Comparison of ENCODE assay signal across 22 cellular contexts in the genomic region with DNA sequence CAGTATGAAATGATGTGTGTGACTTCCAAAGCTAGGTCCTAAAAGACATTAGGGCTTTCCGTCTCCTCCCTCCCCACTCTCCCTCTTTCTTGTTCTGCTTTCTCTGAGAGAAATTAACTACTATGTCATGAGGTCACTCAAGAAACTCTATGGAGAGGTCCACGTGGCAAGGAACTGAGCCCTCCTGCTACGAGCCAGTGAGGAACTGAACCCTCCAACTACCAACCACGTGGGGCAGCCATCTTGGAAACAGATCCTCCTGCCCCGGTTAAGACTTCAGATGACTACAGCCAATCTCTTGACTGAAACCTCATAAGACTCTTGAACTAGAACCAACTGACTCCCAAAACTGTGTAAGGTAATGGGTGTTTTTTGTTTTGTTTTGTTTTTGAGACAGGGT. TPM values are rescaled to one million over a fixed set of nuclear protein-coding genes. Genes with fewer than 3 reads are reported as not detected.
DNase-seq lines count a peak whose midpoint lies in the region; ATAC-seq, FAIRE-seq and TF ChIP-seq lines count a peak whose summit lies in the region.
"Had no signal": no experiment of that assay in that cellular context is flagged by ENCODE, and none has a peak within 500 bp of the region (broad histone marks: within the 10 kb centered on the region; RNA-seq: fewer than 3 reads in every experiment).

No MANE protein-coding gene starts in this region.

- peak overlapping the region; percentile 83 for H2AFZ ChIP-seq in GM23338
- H2AFZ ChIP-seq in OCI-LY3 (ENCODE audit: low read depth, low read length), result peak overlapping the region; percentile 41; the same call in 1 of the 2 replicates

- no peak for TF ChIP-seq CTCF in A549 (IDR thresholded peaks at IDR 0.05)
- no peak for TF ChIP-seq CTCF in GM23338 (conservative IDR thresholded peaks at IDR 0.05; ENCODE audit: low read depth in 2 of 2)
- no peak for TF ChIP-seq CTCF in OCI-LY3 (IDR thresholded peaks at IDR 0.05; ENCODE audit: low read depth, low read length)
- TF ChIP-seq CTCF in lower lobe of right lung (IDR thresholded peaks at IDR 0.05), result no peak

- no peak for DNase-seq in A549 (ENCODE audit: low read depth in 1 of 2, low spot score in 1 of 2)
- DNase-seq in GM23338 (ENCODE audit: low spot score), result no peak
- DNase-seq in lower lobe of right lung, result no peak
- DNase-seq in SHP77 (lab: John Stamatoyannopoulos, UW), result no peak
- DNase-seq in activated naive CD4-positive, alpha-beta T cell treated with Interleukin-2 at 50 U/mL for 16 hours, result no peak
- DNase-seq: ACHN; CD8-positive, alpha-beta T cell; DND-41; GDM1; GOT3; NCI-H146; NCI-H2081 treated with DMSO at 0.1 percent for 48 hours; NCI-H2227 treated with DMSO at 0.1 percent for 48 hours; NCI-H524 treated with DMSO at 0.1 percent for 48 hours; NK-92 treated with Interleukin-12 subunit alpha and Interleukin-12 subunit beta, amount 100 ng/mL, for 24 hours; T-cell had no signal

- no peak overlapping the region for H3K4me3 ChIP-seq in A549
- H3K4me3 ChIP-seq in GM23338, result no peak overlapping the region
- no peak overlapping the region; the same call in 1 of the 2 replicates for H3K4me3 ChIP-seq in OCI-LY3 (ENCODE audit: low read length)
- no peak overlapping the region for H3K4me3 ChIP-seq in lower lobe of right lung
- H3K4me3 ChIP-seq: SJSA1 had no signal

- TF ChIP-seq RAD21 in A549 (conservative IDR thresholded peaks at IDR 0.05 in 1 of 2, IDR thresholded peaks at IDR 0.05 in 1 of 2), result no peak

- peaks cover 49% of the 10 kb centered on the region for H3K27me3 Mint-ChIP-seq in GM23338 (ENCODE audit: insufficient read depth, low read depth, poor library complexity)

- no peak overlapping the region for H3K27ac Mint-ChIP-seq in GM23338
- H3K27ac Mint-ChIP-seq: B cell; CD8-positive, alpha-beta T cell; T-cell had no signal

- intact Hi-C loops in lower lobe of right lung (cut with DNase I), result no loop called here

- CTCF ChIA-PET in A549 (lab: Yijun Ruan, JAX), result interaction anchor here (0.6 to 1.6 kb wide), 8 partner anchors 11 to 1790 kb away, joined by 3 to 5 read pairs (median 3); no protein-coding TSS in a partner anchor

- H3K9me3 ChIP-seq in A549, result no peaks in the 10 kb centered on the region
- no peaks in the 10 kb centered on the region for H3K9me3 ChIP-seq in OCI-LY3 (ENCODE audit: insufficient read depth, low read length)
- H3K9me3 ChIP-seq in lower lobe of right lung, result no peaks in the 10 kb centered on the region
- H3K9me3 ChIP-seq: SJSA1 had no signal

- H3K36me3 Mint-ChIP-seq in GM23338 (ENCODE audit: low read depth), result no peaks in the 10 kb centered on the region
- H3K36me3 Mint-ChIP-seq: CD8-positive, alpha-beta T cell; T-cell had no signal

- no peaks in the 10 kb centered on the region for H4K20me1 ChIP-seq in GM23338 (replicated peaks; ENCODE audit: insufficient read depth)
- H4K20me1 ChIP-seq in OCI-LY3 (ENCODE audit: insufficient read depth, low read length), result no peaks in the 10 kb centered on the region

- H3K4me2 ChIP-seq in A549, result no peak overlapping the region
- H3K4me2 ChIP-seq in GM23338, result no peak overlapping the region
- H3K4me2 ChIP-seq in OCI-LY3 (ENCODE audit: low read length), result no peak overlapping the region; the same call in 1 of the 2 replicates

- H3K4me1 ChIP-seq in A549 (peaks cover 13% of the 10 kb centered on the region; the same call in 2 of the 3 replicates), GM23338 (ENCODE audit: insufficient read depth) (peaks cover 10% of the 10 kb centered on the region), OCI-LY3 (ENCODE audit: low read length) (peaks cover 4% of the 10 kb centered on the region; the same call in 1 of the 2 replicates), lower lobe of right lung (peaks cover 10% of the 10 kb centered on the region)
- H3K4me1 ChIP-seq: SJSA1 had no signal

- ATAC-seq in A549 (no peak), GM23338 (no peak), lower lobe of right lung (peak; percentile 47 to 79), HG03045 (IDR thresholded peaks at IDR 0.05; ENCODE audit: unreplicated experiment) (no peak)
- ATAC-seq: CD8-positive, alpha-beta T cell; T-cell had no signal

- H3K9me2 ChIP-seq in GM23338 (ENCODE audit: insufficient read depth), result peaks cover 7% of the 10 kb centered on the region; the same call in 1 of the 2 replicates

- POLR2A ChIA-PET in A549 (lab: Yijun Ruan, JAX), result no interaction called here

- H3K36me3 ChIP-seq in GM23338 (ENCODE audit: insufficient read depth) (no peaks in the 10 kb centered on the region), OCI-LY3 (replicated peaks; ENCODE audit: low read depth, low read length) (no peaks in the 10 kb centered on the region), lower lobe of right lung (no peaks in the 10 kb centered on the region)
- H3K36me3 ChIP-seq: SJSA1 had no signal

- H3K79me2 ChIP-seq in GM23338 (replicated peaks; ENCODE audit: insufficient read depth) (no peaks in the 10 kb centered on the region), OCI-LY3 (ENCODE audit: low read length) (no peaks in the 10 kb centered on the region)

- WGBS in A549 (ENCODE audit: missing lambda C conversion rate), result 44% methylated on average over 5 of the region's 5 CpGs

- peaks cover 3% of the 10 kb centered on the region; the same call in 1 of the 3 replicates for H3K9me3 Mint-ChIP-seq in GM23338
- H3K9me3 Mint-ChIP-seq: CD8-positive, alpha-beta T cell; T-cell had no signal

- no peak overlapping the region for H3K4me3 Mint-ChIP-seq in GM23338
- H3K4me3 Mint-ChIP-seq: B cell; CD8-positive, alpha-beta T cell; T-cell had no signal

- TF ChIP-seq EP300 in A549 (IDR thresholded peaks at IDR 0.05), result no peak

- H3F3A ChIP-seq in GM23338 (replicated peaks; ENCODE audit: low read depth), result no peaks in the 10 kb centered on the region

- no peak overlapping the region for H3K9ac ChIP-seq in OCI-LY3 (ENCODE audit: low read length)

- FAIRE-seq in A549 (lab: Jason Lieb, UNC), result no peak
- FAIRE-seq: D721Med, RCC 7860 had no signal

- peaks cover 23% of the 10 kb centered on the region for H3K4me1 Mint-ChIP-seq in GM23338

- H3K27me3 ChIP-seq in GM23338 (ENCODE audit: insufficient read depth) (peaks cover 42% of the 10 kb centered on the region), OCI-LY3 (ENCODE audit: low read depth, low read length) (no peaks in the 10 kb centered on the region), lower lobe of right lung (ENCODE audit: low read depth) (peaks cover 33% of the 10 kb centered on the region)

- TF ChIP-seq POLR2A in A549 (IDR thresholded peaks at IDR 0.05; ENCODE audit: low read length), result no peak

- H3K27ac ChIP-seq in A549, result no peak overlapping the region
- no peak overlapping the region for H3K27ac ChIP-seq in GM23338 (ENCODE audit: low read depth)
- no peak overlapping the region for H3K27ac ChIP-seq in OCI-LY3 (ENCODE audit: low read length)
- no peak overlapping the region for H3K27ac ChIP-seq in lower lobe of right lung
- H3K27ac ChIP-seq: SJSA1 had no signal

TF ChIP-seq in A549, 52 proteins besides CTCF, POLR2A, EP300 and RAD21 (continues in another document):
- TF ChIP-seq ZNF302 (CRISPR knock-in tag; IDR thresholded peaks at IDR 0.05), result no peak
- TF ChIP-seq, protein P1, sequence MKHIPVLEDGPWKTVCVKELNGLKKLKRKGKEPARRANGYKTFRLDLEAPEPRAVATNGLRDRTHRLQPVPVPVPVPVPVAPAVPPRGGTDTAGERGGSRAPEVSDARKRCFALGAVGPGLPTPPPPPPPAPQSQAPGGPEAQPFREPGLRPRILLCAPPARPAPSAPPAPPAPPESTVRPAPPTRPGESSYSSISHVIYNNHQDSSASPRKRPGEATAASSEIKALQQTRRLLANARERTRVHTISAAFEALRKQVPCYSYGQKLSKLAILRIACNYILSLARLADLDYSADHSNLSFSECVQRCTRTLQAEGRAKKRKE (CRISPR knock-in tag; IDR thresholded peaks at IDR 0.05; ENCODE audit: low read depth), result no peak

TF ChIP-seq in GM23338, 12 proteins besides CTCF, POLR2A, EP300 and RAD21 (continues in another document):
- no peak for TF ChIP-seq ZNF331 (CRISPR knock-in tag; IDR thresholded peaks at IDR 0.05; ENCODE audit: low read depth)

RNA-seq across cellular contexts. Expression of gene ALOX15, which starts 4.2 kb away (rescaled TPM):
- 0.12 and 0.15 TPM in 2 replicates for polyA plus RNA-seq in A549 (2011; rRNA removed)
- 0.07 and 0.08 TPM in 2 replicates for polyA plus RNA-seq in A549 (2012; cell fraction: cytosol; rRNA removed)
- 0.17 and 0.24 TPM in 2 replicates for polyA plus RNA-seq in A549 (2012; cell fraction: nucleus; rRNA removed)
- 0.08 to 0.12 TPM in 2 of 3 replicates, not detected in the other for polyA plus RNA-seq in A549 (2017; fragmentation: RNase III; extraction: RNeasy Plus Mini Kit Qiagen cat#74134 plus additional on column Dnase treatment)
- 0.17 and 0.19 TPM in 2 replicates for polyA minus RNA-seq in A549 (2011; rRNA and poly(A)+ RNA removed)
- total RNA-seq in GM23338 (2014; rRNA removed; shearing (Covaris generic)), result 1.1 and 1.4 TPM in 2 replicates
- polyA plus RNA-seq in GM23338 (2016; fragmentation: Nextera tagmentation; extraction: Ambion mirVana), result 0.28 and 1.2 TPM in 2 replicates
- 6.1 TPM for total RNA-seq in lower lobe of right lung
- total RNA-seq: B cell; CD8-positive, alpha-beta T cell; SJSA1 had no signal

RNA-seq across cellular contexts. Expression of gene PELP1, which starts 58.3 kb away (rescaled TPM):
- polyA plus RNA-seq in A549 (2011; rRNA removed), result 30.2 and 35.5 TPM in 2 replicates
- 46.1 and 63.3 TPM in 2 replicates for polyA plus RNA-seq in A549 (2012; cell fraction: cytosol; rRNA removed)
- 173 and 242 TPM in 2 replicates for polyA plus RNA-seq in A549 (2012; cell fraction: nucleus; rRNA removed)
- 52.5 to 60.0 TPM (median 56.1 TPM) in 3 replicates for polyA plus RNA-seq in A549 (2017; fragmentation: RNase III; extraction: RNeasy Plus Mini Kit Qiagen cat#74134 plus additional on column Dnase treatment)
- 55.6 and 68.2 TPM in 2 replicates for polyA minus RNA-seq in A549 (2011; rRNA and poly(A)+ RNA removed)
- total RNA-seq in GM23338 (2014; rRNA removed; shearing (Covaris generic)), result 91.0 and 123 TPM in 2 replicates
- polyA plus RNA-seq in GM23338 (2016; fragmentation: Nextera tagmentation; extraction: Ambion mirVana), result 39.4 and 41.1 TPM in 2 replicates
- total RNA-seq in lower lobe of right lung, result 37.4 TPM

Comparison
In these comparisons a context has a peak if more than half of its experiments do, and no peak if none do; other contexts are left out.
1. ATAC-seq: peak in lower lobe of right lung (2 of 2); none in A549 (0 of 2), GM23338 (single experiment) and HG03045 (single experiment).